ENCODE assay signal across 2 cellular contexts in genomic region chr2:159101755-159102489, GRCh38.
A peak's percentile ranks its signal among the peaks of the same experiment; 100 is the strongest.
TF ChIP-seq lines count a peak whose summit lies in the region.

No MANE protein-coding gene starts in this region.

TF ChIP-seq in K562, 482 proteins besides CTCF, POLR2A, EP300 and RAD21 (continued from another document):
- TF ChIP-seq MAFF (IDR thresholded peaks at IDR 0.05; ENCODE audit: low read length) (peak; percentile 15; the same call in 1 of the 2 replicates), BCOR (IDR thresholded peaks at IDR 0.05) (no peak), ELF1 (tag; IDR thresholded peaks at IDR 0.05) (0 out of 2 replicates have a peak, but pooled peaks have one; percentile 26), CCAR2 (IDR thresholded peaks at IDR 0.05; ENCODE audit: low read depth, low read length) (no peak), MAFG (tag; conservative IDR thresholded peaks at IDR 0.05) (peak; percentile 68), STAT5A (IDR thresholded peaks at IDR 0.05; ENCODE audit: borderline replicate concordance, low read length) (no peak), C11orf30 (IDR thresholded peaks at IDR 0.05; ENCODE audit: low read depth) (peak; percentile 52), ATF3 (IDR thresholded peaks at IDR 0.05) (no peak), ATF3 (CRISPR knock-in tag; conservative IDR thresholded peaks at IDR 0.05) (no peak), ZNF316 (IDR thresholded peaks at IDR 0.05) (peak; percentile 66)

TF ChIP-seq in HepG2, 621 proteins besides CTCF, POLR2A, EP300 and RAD21 (continued from another document):
- TF ChIP-seq MAFK (conservative IDR thresholded peaks at IDR 0.05 in 1 of 2, IDR thresholded peaks at IDR 0.05 in 1 of 2; ENCODE audit: low read length in 2 of 2) (peak in 1 of 2 experiments; percentile 37; a peak in 3 of 4 replicates), SSRP1 (CRISPR knock-in tag; IDR thresholded peaks at IDR 0.05) (no peak)
TF ChIP-seq in HepG2: peak in this region for 2.
